ENCODE assay signal across 12 cellular contexts in the genomic region with DNA sequence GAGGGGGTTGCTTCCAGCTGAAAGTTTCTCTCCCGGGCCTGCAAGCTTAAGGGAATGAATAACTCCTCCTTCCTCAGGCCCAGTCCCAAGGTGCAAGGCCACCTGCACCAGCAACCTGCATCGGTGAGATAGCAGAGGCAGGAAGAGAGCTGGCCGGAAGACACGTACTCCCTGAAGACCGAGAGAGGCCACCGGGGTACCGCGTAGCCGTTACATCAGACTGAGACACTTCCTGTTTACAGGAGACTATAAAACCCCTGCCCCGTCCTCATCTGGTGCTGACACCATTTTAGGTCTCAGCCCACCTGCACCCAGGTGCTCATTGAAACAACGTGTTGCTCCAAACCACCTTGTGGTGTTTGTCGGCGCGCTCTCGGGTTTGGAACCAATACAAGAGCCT. TPM values are rescaled to one million over a fixed set of nuclear protein-coding genes. Genes with fewer than 3 reads are reported as not detected.
DNase-seq lines count a peak whose midpoint lies in the region; ATAC-seq, FAIRE-seq and TF ChIP-seq lines count a peak whose summit lies in the region.
"Had no signal": no experiment of that assay in that cellular context is flagged by ENCODE, and none has a peak within 500 bp of the region (broad histone marks: within the 10 kb centered on the region; RNA-seq: fewer than 3 reads in every experiment).

No MANE protein-coding gene starts in this region.

- H4K20me1 ChIP-seq in OCI-LY7 (ENCODE audit: insufficient read depth, low read length), result no peaks in the 10 kb centered on the region

- H3K4me1 Mint-ChIP-seq in CD8-positive, alpha-beta memory T cell, result peaks cover 24 to 33% (median 29%) of the 10 kb centered on the region in 3 donors

- no peak overlapping the region; the same call in 1 of the 2 replicates for H3K4me2 ChIP-seq in OCI-LY7 (ENCODE audit: low read length)
- H3K4me2 ChIP-seq: SK-N-SH had no signal

- peak overlapping the region in 6 of 8 donors; percentile 52 to 86 (median 80) for H3K27ac Mint-ChIP-seq in CD8-positive, alpha-beta memory T cell

- peaks cover 0 to 1% (median 0%) of the 10 kb centered on the region in 5 donors for H3K9me3 Mint-ChIP-seq in CD8-positive, alpha-beta memory T cell

- POLR2A ChIA-PET in CD8-positive, alpha-beta memory T cell (lab: Charles Lee), result no interaction called here
- POLR2A ChIA-PET in OCI-LY7 (lab: Charles Lee), result interaction anchor here (0.6 to 1.4 kb wide), 2 partner anchors 18 to 483 kb away, joined by 5 to 6 read pairs; no protein-coding TSS in a partner anchor

- H3K4me3 Mint-ChIP-seq in CD8-positive, alpha-beta memory T cell, result peak overlapping the region in 6 of 7 donors; percentile 17 to 74 (median 40)

- BruUV-seq in OCI-LY7 (replicated peaks; lab: Mats Ljungman, UMichigan), result no TSS peak

- CTCF ChIA-PET in CD8-positive, alpha-beta memory T cell (lab: Charles Lee), result interaction anchor here (1.0 kb wide), 1 partner anchor 28 kb away, joined by 3 read pairs; no protein-coding TSS in a partner anchor
- CTCF ChIA-PET in OCI-LY7 (lab: Charles Lee; ENCODE audit: unreplicated experiment), result no interaction called here

- H3K27me3 ChIP-seq in CD8-positive, alpha-beta memory T cell (ENCODE audit: insufficient read depth, low read length, poor library complexity, severe bottlenecking), result peaks cover 4% of the 10 kb centered on the region
- no peaks in the 10 kb centered on the region for H3K27me3 ChIP-seq in pancreas
- H3K27me3 ChIP-seq: suprapubic skin had no signal

- peaks cover 15% of the 10 kb centered on the region for H3K4me1 ChIP-seq in CD8-positive, alpha-beta memory T cell (ENCODE audit: insufficient read depth, low read length)
- H3K4me1 ChIP-seq in OCI-LY7 (ENCODE audit: insufficient read depth, low read length, poor library complexity, severe bottlenecking), result no peaks in the 10 kb centered on the region
- H3K4me1 ChIP-seq in mucosa of descending colon (ENCODE audit: low read depth), result no peaks in the 10 kb centered on the region
- no peaks in the 10 kb centered on the region for H3K4me1 ChIP-seq in pancreas
- H3K4me1 ChIP-seq: Caco-2, psoas muscle had no signal

- H2AFZ ChIP-seq in OCI-LY7 (ENCODE audit: low read length), result no peak overlapping the region

- no peaks in the 10 kb centered on the region for H3K36me3 ChIP-seq in CD8-positive, alpha-beta memory T cell (ENCODE audit: insufficient read depth, low read length)
- H3K36me3 ChIP-seq in OCI-LY7 (ENCODE audit: insufficient read depth, low read length), result no peaks in the 10 kb centered on the region
- H3K36me3 ChIP-seq in mucosa of descending colon (ENCODE audit: low read depth), result no peaks in the 10 kb centered on the region
- no peaks in the 10 kb centered on the region for H3K36me3 ChIP-seq in pancreas
- H3K36me3 ChIP-seq: suprapubic skin had no signal

- 76 to 78% methylated on average over 15 of the region's 15 CpGs for WGBS in pancreas, 2 donors

- H3K27ac ChIP-seq in CD8-positive, alpha-beta memory T cell (ENCODE audit: low read depth, low read length), result no peak overlapping the region
- no peak overlapping the region for H3K27ac ChIP-seq in OCI-LY7 (ENCODE audit: low read depth, low read length, poor library complexity, severe bottlenecking)
- H3K27ac ChIP-seq in pancreas, result no peak overlapping the region
- H3K27ac ChIP-seq: psoas muscle, suprapubic skin had no signal

- TF ChIP-seq POLR2A in GM12891 (IDR thresholded peaks at IDR 0.05; ENCODE audit: low read depth, low read length), result no peak

- intact Hi-C loops in OCI-LY7 (cut with micrococcal nuclease; ENCODE audit: unreplicated experiment), result no loop called here
- intact Hi-C loops in mucosa of descending colon (cut with DNase I, micrococcal nuclease), result no loop called here
- intact Hi-C loops in pancreas (cut with DNase I), result no loop called here

- ATAC-seq in mucosa of descending colon, result peak; percentile 36
- no peak for ATAC-seq in pancreas
- ATAC-seq: psoas muscle had no signal

- peaks cover 0 to 3% (median 0%) of the 10 kb centered on the region in 3 donors for H3K36me3 Mint-ChIP-seq in CD8-positive, alpha-beta memory T cell

- no peaks in the 10 kb centered on the region for H3K9me2 ChIP-seq in OCI-LY7 (ENCODE audit: insufficient read depth, low read length)
- H3K9me2 ChIP-seq: SK-N-SH had no signal

- no peaks in the 10 kb centered on the region for H3K9me3 ChIP-seq in CD8-positive, alpha-beta memory T cell (ENCODE audit: low read length)
- H3K9me3 ChIP-seq in OCI-LY7 (ENCODE audit: low read length), result no peaks in the 10 kb centered on the region
- H3K9me3 ChIP-seq in mucosa of descending colon, result no peaks in the 10 kb centered on the region
- no peaks in the 10 kb centered on the region for H3K9me3 ChIP-seq in pancreas
- H3K9me3 ChIP-seq: Caco-2, psoas muscle, SK-N-SH, suprapubic skin had no signal

- no peaks in the 10 kb centered on the region for H3K79me2 ChIP-seq in OCI-LY7 (ENCODE audit: insufficient read depth, low read depth, low read length)

- H3K27me3 Mint-ChIP-seq in CD8-positive, alpha-beta memory T cell, result peaks cover 8 to 14% of the 10 kb centered on the region in 2 donors

- TF ChIP-seq CTCF in OCI-LY7 (conservative IDR thresholded peaks at IDR 0.05; ENCODE audit: low read length) (no peak), mucosa of descending colon (IDR thresholded peaks at IDR 0.05) (no peak), pancreas (IDR thresholded peaks at IDR 0.05) (no peak)

- FAIRE-seq in GM12891 (lab: Jason Lieb, UNC) (no peak), pancreas (lab: Jason Lieb, UNC) (no peak)

- DNase-seq in CD8-positive, alpha-beta memory T cell, result peak in 4 of 5 donors; percentile 30 to 53 (median 42)
- peak; percentile 31 for DNase-seq in OCI-LY7 (ENCODE audit: low spot score)
- peak; percentile 46 to 56 for DNase-seq in activated T-cell treated with anti-CD3 and anti-CD28 coated beads, Interleukin-2, amount 50 U/mL, for 48 hours
- DNase-seq in mucosa of descending colon, result peak in 1 of 3 donors; percentile 65
- DNase-seq in GM12891 (ENCODE audit: insufficient read length, low spot score), result no peak
- no peak for DNase-seq in superior temporal gyrus (ENCODE audit: extremely low spot score)
- DNase-seq in pancreas, result no peak
- DNase-seq: Caco-2, NCI-H2081 treated with DMSO at 0.1 percent for 48 hours, psoas muscle, SK-N-SH had no signal

- no peak overlapping the region for H3K4me3 ChIP-seq in CD8-positive, alpha-beta memory T cell (ENCODE audit: low read length)
- H3K4me3 ChIP-seq in OCI-LY7 (ENCODE audit: low read depth, low read length, poor library complexity, severe bottlenecking) (no peak overlapping the region), mucosa of descending colon (no peak overlapping the region), pancreas (no peak overlapping the region)
- H3K4me3 ChIP-seq: psoas muscle, suprapubic skin had no signal

TF ChIP-seq in GM12891, 5 proteins besides CTCF, POLR2A, EP300 and RAD21:
- no peak for TF ChIP-seq POLR2AphosphoS5 (IDR thresholded peaks at IDR 0.05; ENCODE audit: low read depth, low read length)
- no peak for TF ChIP-seq SPI1 (IDR thresholded peaks at IDR 0.05; ENCODE audit: low read depth, low read length)
- TF ChIP-seq POU2F2 (IDR thresholded peaks at IDR 0.05; ENCODE audit: low read depth, low read length), result no peak
- no peak for TF ChIP-seq PAX5 (IDR thresholded peaks at IDR 0.05; ENCODE audit: insufficient read depth, low read length, severe bottlenecking)
- TF ChIP-seq TAF1 (IDR thresholded peaks at IDR 0.05; ENCODE audit: low read depth, low read length), result no peak

RNA-seq across cellular contexts. Expression of gene PRNP, which starts 25.1 kb away (rescaled TPM):
- 10 to 100 TPM; 45.2 to 45.4 TPM for total RNA-seq in CD8-positive, alpha-beta memory T cell
- 150 TPM for polyA plus RNA-seq in CD8-positive, alpha-beta memory T cell
- 1.0 and 2.8 TPM in 2 replicates for total RNA-seq in OCI-LY7 (2014; rRNA removed; shearing (Covaris generic))
- total RNA-seq in OCI-LY7 (2022) (3.7 and 4.7 TPM in 2 replicates), mucosa of descending colon (100 to 1,000 TPM in 1 of 3 donors, 10 to 100 TPM in 2; 10.3 to 211 (median 33.6) TPM), pancreas (10 to 100 TPM; 13.2 to 29.0 (median 21.2) TPM)
- polyA plus RNA-seq in GM12891 (2012; ENCODE audit: low read depth, missing spikeins), result 5.0 TPM
- 10 to 100 TPM; 11.3 to 40.3 TPM for polyA plus RNA-seq in pancreas

Comparison
In these comparisons a context has a peak if more than half of its experiments do, and no peak if none do; other contexts are left out.
1. DNase-seq: peak in CD8-positive, alpha-beta memory T cell (4 of 5), OCI-LY7 (single experiment) and activated T-cell treated with anti-CD3 and anti-CD28 coated beads, Interleukin-2, amount 50 U/mL, for 48 hours (2 of 2); none in GM12891 (single experiment), superior temporal gyrus (single experiment) and pancreas (0 of 6).